9 cellular contexts compared by ENCODE assay signal in the genomic region with DNA sequence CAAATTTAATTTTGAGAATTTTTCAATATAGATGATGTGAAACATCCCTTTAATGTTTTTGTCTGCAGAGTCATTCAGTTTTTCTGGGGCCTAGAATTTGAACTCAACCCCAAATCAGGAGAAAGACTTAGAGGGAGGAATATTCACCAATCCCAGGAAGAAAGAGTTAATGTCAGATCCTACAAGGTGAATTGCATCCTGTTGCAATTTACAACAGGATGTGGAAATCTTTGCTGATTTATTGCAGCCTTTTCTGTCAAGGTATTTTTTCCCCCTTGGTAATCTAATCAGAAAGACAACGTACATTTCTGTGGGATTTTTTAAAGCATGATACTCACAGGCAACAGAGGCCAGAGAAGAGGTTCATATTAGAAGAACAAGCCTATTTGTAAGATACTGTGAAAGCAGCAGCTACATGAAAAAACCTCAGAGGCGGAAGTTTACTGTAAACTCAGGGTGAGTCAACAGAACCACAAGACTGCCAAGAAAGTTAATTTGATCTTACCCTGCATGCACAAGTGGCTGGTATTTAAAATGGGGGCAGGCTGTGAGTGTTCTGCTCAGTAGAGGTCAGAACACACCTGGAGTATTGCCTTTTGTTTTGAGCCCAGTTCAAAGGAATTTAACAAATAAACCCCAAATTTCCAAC.
A peak's percentile ranks its signal among the peaks of the same experiment; 100 is the strongest.
DNase-seq lines count a peak whose midpoint lies in the region; TF ChIP-seq lines count a peak whose summit lies in the region.
"Had no signal": no experiment of that assay in that cellular context is flagged by ENCODE, and none has a peak within 500 bp of the region (broad histone marks: within the 10 kb centered on the region; RNA-seq: fewer than 3 reads in every experiment).

No MANE protein-coding gene starts in this region.

- no peaks in the 10 kb centered on the region for H3K79me2 ChIP-seq in trophoblast cell (ENCODE audit: control insufficient read depth, insufficient read depth, low read length, poor library complexity)

- no peaks in the 10 kb centered on the region for H3K27me3 ChIP-seq in trophoblast cell (ENCODE audit: insufficient read depth, low read length)

- H3K79me1 ChIP-seq in trophoblast cell (ENCODE audit: low read length) = no peaks in the 10 kb centered on the region

- no peak overlapping the region for H3K23ac ChIP-seq in trophoblast cell (ENCODE audit: low read length)

- peak overlapping the region; percentile 11 for H2BK120ac ChIP-seq in trophoblast cell (ENCODE audit: insufficient read depth, low read length, poor library complexity)

- no CpG with 5 or more reads among the region's 2 CpGs for WGBS in trophoblast cell (ENCODE audit: extremely low coverage, insufficient coverage, insufficient read length)

- no peak overlapping the region for H4K8ac ChIP-seq in trophoblast cell (ENCODE audit: low read depth, low read length)

- no peak overlapping the region for H4K12ac ChIP-seq in trophoblast cell (ENCODE audit: low read depth, low read length)

- H2AK5ac ChIP-seq in trophoblast cell (ENCODE audit: low read length) = no peak overlapping the region

- no peak overlapping the region for H2BK5ac ChIP-seq in trophoblast cell (ENCODE audit: low read depth, low read length, poor library complexity)

- no peak overlapping the region for H4K91ac ChIP-seq in trophoblast cell (ENCODE audit: low read depth, low read length)

- H3K9me3 ChIP-seq in trophoblast cell (ENCODE audit: insufficient read depth, low read depth, low read length) = no peaks in the 10 kb centered on the region

- no peak overlapping the region for H2AFZ ChIP-seq in trophoblast cell (ENCODE audit: insufficient read depth, low read length, poor library complexity)

- no peak overlapping the region for H3K14ac ChIP-seq in trophoblast cell (ENCODE audit: low read length)

- no peak overlapping the region for H3K18ac ChIP-seq in trophoblast cell (ENCODE audit: low read length)

- no peak overlapping the region for H3K4me3 ChIP-seq in astrocyte of the spinal cord (ENCODE audit: low read depth, low read length)
- H3K4me3 ChIP-seq in trophoblast cell (ENCODE audit: low read depth, low read length) = no peak overlapping the region
- H3K4me3 ChIP-seq: K562 had no signal

- in situ Hi-C loops in astrocyte of the spinal cord (cut with HindIII; ENCODE audit: low sequenced_read_pairs) = no loop called here

- no peak for TF ChIP-seq CTCF in astrocyte of the spinal cord (IDR thresholded peaks at IDR 0.05; ENCODE audit: low read depth, low read length)

- no peak overlapping the region for H3K4ac ChIP-seq in trophoblast cell (ENCODE audit: low read depth, low read length)

- H3K27ac ChIP-seq in trophoblast cell (ENCODE audit: low read depth, low read length) = peak overlapping the region; percentile 43

- peaks cover 3 to 4% of the 10 kb centered on the region in 2 experiments for H3K4me1 ChIP-seq in trophoblast cell (ENCODE audit: control insufficient read depth in 1 of 2, insufficient read depth in 2 of 2, low read length in 2 of 2)

- no peaks in the 10 kb centered on the region for H3K36me3 ChIP-seq in trophoblast cell (ENCODE audit: control insufficient read depth in 1 of 2, insufficient read depth in 2 of 2, low read length in 2 of 2)

- no peak overlapping the region for H2BK12ac ChIP-seq in trophoblast cell (ENCODE audit: low read length)

- DNase-seq in NOMO-1 treated with DMSO at 0.1 percent for 48 hours (lab: John Stamatoyannopoulos, UW; ENCODE audit: unreplicated experiment) (peak; percentile 13), NOMO-1 (lab: John Stamatoyannopoulos, UW; ENCODE audit: unreplicated experiment in 2 of 2) (no peak), MV-4-11 (lab: John Stamatoyannopoulos, UW) (peak; percentile 67), astrocyte of the spinal cord (ENCODE audit: low read depth, low spot score) (peak; percentile 48), trophoblast cell (no peak), 8988T (no peak), NCI-H2107 treated with DMSO at 0.1 percent for 48 hours (lab: John Stamatoyannopoulos, UW; ENCODE audit: unreplicated experiment) (no peak), T-helper 9 cell (no peak)

- H3K9ac ChIP-seq in trophoblast cell (ENCODE audit: low read length) = no peak overlapping the region

- H3K4me2 ChIP-seq in trophoblast cell (ENCODE audit: low read length) = no peak overlapping the region

Comparison
In these comparisons a context has a peak if more than half of its experiments do, and no peak if none do; other contexts are left out.
1. DNase-seq: peak in NOMO-1 treated with DMSO at 0.1 percent for 48 hours (single experiment), MV-4-11 (single experiment) and astrocyte of the spinal cord (single experiment); none in NOMO-1 (0 of 2), trophoblast cell (0 of 2), 8988T (single experiment), NCI-H2107 treated with DMSO at 0.1 percent for 48 hours (single experiment) and T-helper 9 cell (single experiment).